8 cellular contexts compared by ENCODE assay signal in genomic region chr13:52851153-52851962, GRCh38. TPM values are rescaled to one million over a fixed set of nuclear protein-coding genes. Genes with fewer than 3 reads are reported as not detected.
DNase-seq lines count a peak whose midpoint lies in the region; ATAC-seq, FAIRE-seq and TF ChIP-seq lines count a peak whose summit lies in the region.

No MANE protein-coding gene starts in this region.

- no peak for FAIRE-seq in endothelial cell of umbilical vein (lab: Jason Lieb, UNC)

- H2AFZ ChIP-seq in endothelial cell of umbilical vein (ENCODE audit: low read depth, low read length): peak overlapping the region; percentile 33

- H3K27me3 ChIP-seq in GM06990 (replicated peaks; ENCODE audit: control insufficient read depth, insufficient read depth, low read length): no peaks in the 10 kb centered on the region; the same call in 1 of the 2 replicates
- H3K27me3 ChIP-seq in endothelial cell of umbilical vein (ENCODE audit: control insufficient read depth in 2 of 2, insufficient read depth in 2 of 2, low read length in 2 of 2): peaks cover 46 to 62% of the 10 kb centered on the region in 2 experiments
- peaks cover 61% of the 10 kb centered on the region for H3K27me3 ChIP-seq in mucosa of stomach (ENCODE audit: control insufficient read depth, insufficient read depth, low read length)
- peaks cover 11% of the 10 kb centered on the region for H3K27me3 ChIP-seq in vagina

- H3K4me3 ChIP-seq in GM06990 (replicated peaks; ENCODE audit: low read depth, low read length) (peak overlapping the region; percentile 70), endothelial cell of umbilical vein (replicated peaks in 1 of 3; ENCODE audit: insufficient read depth in 1 of 3, low read depth in 1 of 3, low read length in 3 of 3) (peak overlapping the region; percentile 42 to 56 (median 45)), mucosa of stomach (ENCODE audit: low read length) (peak overlapping the region; percentile 58), vagina (peak overlapping the region; percentile 55 to 60)

- intact Hi-C loops in endothelial cell of umbilical vein (cut with micrococcal nuclease) (loop anchor here (5.0 kb wide), 1 partner anchor 116 kb away; no protein-coding TSS in a partner anchor), vagina (cut with DNase I) (no loop called here)

- H3K9ac ChIP-seq in endothelial cell of umbilical vein (replicated peaks; ENCODE audit: extremely low read depth, insufficient read depth, low read length) (no peak overlapping the region), mucosa of stomach (ENCODE audit: low read length) (peak overlapping the region; percentile 58)

- TF ChIP-seq POLR2A in endothelial cell of umbilical vein (IDR thresholded peaks at IDR 0.05; ENCODE audit: low read depth, low read length): no peak
- TF ChIP-seq POLR2A in vagina (IDR thresholded peaks at IDR 0.05): no peak

- H4K20me1 ChIP-seq in endothelial cell of umbilical vein (replicated peaks; ENCODE audit: control insufficient read depth, extremely low read depth, insufficient read depth, low read length): no peaks in the 10 kb centered on the region

- peaks cover 5% of the 10 kb centered on the region for H3K4me1 ChIP-seq in endothelial cell of umbilical vein (ENCODE audit: control insufficient read depth, extremely low read depth, insufficient read depth, low read length)
- H3K4me1 ChIP-seq in mucosa of stomach (ENCODE audit: control insufficient read depth, insufficient read depth, low read length): peaks cover 4% of the 10 kb centered on the region
- H3K4me1 ChIP-seq in vagina: peaks cover 32% of the 10 kb centered on the region

- no peaks in the 10 kb centered on the region for H3K79me2 ChIP-seq in endothelial cell of umbilical vein (ENCODE audit: control insufficient read depth, insufficient read depth, low read length)

- dilution Hi-C loops in endothelial cell of umbilical vein (cut with MboI; ENCODE audit: extremely low pct_ligation_motif_present, low sequenced_read_pairs): no loop called here

- peak overlapping the region; percentile 81 for H3K4me2 ChIP-seq in endothelial cell of umbilical vein (ENCODE audit: insufficient read depth, low read length)

- CTCF ChIA-PET in endothelial cell of umbilical vein (lab: Charles Lee): interaction anchor here (0.9 to 1.2 kb wide), 3 partner anchors 9 to 42 kb away, joined by 3 to 6 read pairs (median 4); no protein-coding TSS in a partner anchor

- BruUV-seq in endothelial cell of umbilical vein (replicated peaks; lab: Mats Ljungman, UMichigan): no TSS peak

- no peak overlapping the region for H3K27ac ChIP-seq in endothelial cell of umbilical vein (ENCODE audit: insufficient read depth, low read depth, low read length)
- no peak overlapping the region for H3K27ac ChIP-seq in vagina

- H3K9me3 ChIP-seq in endothelial cell of umbilical vein (replicated peaks; ENCODE audit: control insufficient read depth, insufficient read depth, low read length): no peaks in the 10 kb centered on the region
- H3K9me3 ChIP-seq in mucosa of stomach (ENCODE audit: control insufficient read depth, low read length): no peaks in the 10 kb centered on the region
- no peaks in the 10 kb centered on the region for H3K9me3 ChIP-seq in vagina

- DNase-seq in GM06990 (ENCODE audit: extremely low read depth, insufficient read length) (peak; percentile 76), HT-29 (ENCODE audit: low spot score) (peak; percentile 56), endothelial cell of umbilical vein (ENCODE audit: low read depth, low spot score) (no peak), vagina (ENCODE audit: extremely low spot score in 2 of 2) (no peak)
- no peak for DNase-seq in stimulated activated naive CD4-positive, alpha-beta T cell treated with Interleukin-2 at 50 U/mL for 16 hours (lab: John Stamatoyannopoulos, UW)

- POLR2A ChIA-PET in endothelial cell of umbilical vein (lab: Charles Lee): no interaction called here

- H3K36me3 ChIP-seq in GM06990 (ENCODE audit: control insufficient read depth, insufficient read depth, low read length): no peaks in the 10 kb centered on the region
- H3K36me3 ChIP-seq in endothelial cell of umbilical vein (ENCODE audit: control insufficient read depth in 2 of 2, extremely low read depth in 1 of 2, insufficient read depth in 2 of 2, low read length in 2 of 2): no peaks in the 10 kb centered on the region
- H3K36me3 ChIP-seq in mucosa of stomach (ENCODE audit: control insufficient read depth, insufficient read depth, low read length): no peaks in the 10 kb centered on the region
- no peaks in the 10 kb centered on the region for H3K36me3 ChIP-seq in vagina

- no peaks in the 10 kb centered on the region for H3K9me1 ChIP-seq in endothelial cell of umbilical vein (replicated peaks; ENCODE audit: control insufficient read depth, extremely low read depth, insufficient read depth, low read length)

- peak; percentile 72 for ATAC-seq in GM21423 (IDR thresholded peaks at IDR 0.05; ENCODE audit: unreplicated experiment)
- peak; percentile 63 for ATAC-seq in SK-N-SH treated with all-trans-retinoic acid at 6 μM for 48 hours

- TF ChIP-seq CTCF in GM06990 (IDR thresholded peaks at IDR 0.05; ENCODE audit: insufficient read depth, low read length, poor library complexity, severe bottlenecking): no peak
- no peak for TF ChIP-seq CTCF in endothelial cell of umbilical vein (IDR thresholded peaks at IDR 0.05; ENCODE audit: extremely low read depth in 1 of 2, insufficient read depth in 1 of 2, low read depth in 1 of 2, low read length in 2 of 2)
- TF ChIP-seq CTCF in vagina (IDR thresholded peaks at IDR 0.05): no peak

TF ChIP-seq in SK-N-SH treated with all-trans-retinoic acid at 6 μM for 48 hours, 23 proteins besides CTCF, POLR2A, EP300 and RAD21 (continues in another document):
- TF ChIP-seq, protein P1, sequence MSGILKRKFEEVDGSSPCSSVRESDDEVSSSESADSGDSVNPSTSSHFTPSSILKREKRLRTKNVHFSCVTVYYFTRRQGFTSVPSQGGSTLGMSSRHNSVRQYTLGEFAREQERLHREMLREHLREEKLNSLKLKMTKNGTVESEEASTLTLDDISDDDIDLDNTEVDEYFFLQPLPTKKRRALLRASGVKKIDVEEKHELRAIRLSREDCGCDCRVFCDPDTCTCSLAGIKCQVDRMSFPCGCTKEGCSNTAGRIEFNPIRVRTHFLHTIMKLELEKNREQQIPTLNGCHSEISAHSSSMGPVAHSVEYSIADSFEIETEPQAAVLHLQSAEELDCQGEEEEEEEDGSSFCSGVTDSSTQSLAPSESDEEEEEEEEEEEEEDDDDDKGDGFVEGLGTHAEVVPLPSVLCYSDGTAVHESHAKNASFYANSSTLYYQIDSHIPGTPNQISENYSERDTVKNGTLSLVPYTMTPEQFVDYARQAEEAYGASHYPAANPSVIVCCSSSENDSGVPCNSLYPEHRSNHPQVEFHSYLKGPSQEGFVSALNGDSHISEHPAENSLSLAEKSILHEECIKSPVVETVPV (CRISPR knock-in tag; IDR thresholded peaks at IDR 0.05): no peak

TF ChIP-seq in endothelial cell of umbilical vein, 7 proteins besides CTCF, POLR2A, EP300 and RAD21:
- TF ChIP-seq EZH2 (IDR thresholded peaks at IDR 0.05; ENCODE audit: borderline replicate concordance, low read depth, low read length, severe bottlenecking) (peak; percentile 60), MAX (IDR thresholded peaks at IDR 0.05; ENCODE audit: insufficient read depth, insufficient read length) (no peak)

RNA-seq across cellular contexts. Expression of gene PCDH8, which starts 2.9 kb away (rescaled TPM):
- not detected in 2 replicates for total RNA-seq in HT-29 (2014; rRNA removed; shearing (Covaris generic))
- total RNA-seq in endothelial cell of umbilical vein (not detected in 2 replicates), vagina (0.98 TPM)
- not detected in 2 replicates for polyA plus RNA-seq in endothelial cell of umbilical vein
- not detected in 2 replicates for polyA plus RNA-seq in endothelial cell of umbilical vein (2011; cell fraction: cytosol; rRNA removed)
- not detected in 2 replicates for polyA plus RNA-seq in endothelial cell of umbilical vein (2011; cell fraction: nucleus; rRNA removed)
- not detected in 2 replicates for polyA plus RNA-seq in endothelial cell of umbilical vein (2012)
- not detected in 2 replicates for polyA minus RNA-seq in endothelial cell of umbilical vein
- polyA minus RNA-seq in endothelial cell of umbilical vein (2011; cell fraction: cytosol; rRNA and poly(A)+ RNA removed): not detected
- not detected in 2 replicates for polyA minus RNA-seq in endothelial cell of umbilical vein (2011; cell fraction: nucleus; rRNA and poly(A)+ RNA removed)

Comparison
In these comparisons a context has a peak if more than half of its experiments do, and no peak if none do; other contexts are left out.
1. DNase-seq: peak in GM06990 (single experiment) and HT-29 (single experiment); none in endothelial cell of umbilical vein (single experiment), vagina (0 of 2) and stimulated activated naive CD4-positive, alpha-beta T cell treated with Interleukin-2 at 50 U/mL for 16 hours (single experiment).
2. Peak in every context shown above with its lines, with median percentiles within 50 percentile points of each other: H3K4me3 ChIP-seq.